Comparison of ENCODE assay signal across 31 cellular contexts in genomic region chr14:34817768-34818167, GRCh38.
"Had no signal": no experiment of that assay in that cellular context is flagged by ENCODE, and none has a peak within 500 bp of the region (broad histone marks: within the 10 kb centered on the region; RNA-seq: fewer than 3 reads in every experiment).

No MANE protein-coding gene starts in this region.

- H3K4me1 Mint-ChIP-seq: brain, nephron progenitor cell had no signal

- DNase-seq: activated CD4-positive, alpha-beta T cell treated with anti-CD3 and anti-CD28 coated beads for 48 hours; activated CD4-positive, alpha-beta T cell treated with anti-CD3 and anti-CD28 coated beads, Interleukin-2, amount 50 U/mL, for 48 hours; activated CD8-positive, alpha-beta memory T cell treated with anti-CD3 and anti-CD28 coated beads for 24 hours; activated gamma-delta T cell; activated naive CD4-positive, alpha-beta T cell treated with anti-CD3 and anti-CD28 coated beads, Interleukin-2, amount 10 ng/mL, durations not matched to agents 7 days and 5 days; activated naive CD8-positive, alpha-beta T cell treated with anti-CD3 and anti-CD28 coated beads, Interleukin-2, amount 10 ng/mL, durations not matched to agents 7 days and 5 days; activated T-cell treated with anti-CD3 and anti-CD28 coated beads, Interleukin-2, amount 50 U/mL, for 1 hour; foreskin fibroblast; heart left ventricle; kidney glomerular epithelial cell; mucosa of descending colon; nephron progenitor cell; psoas muscle; stimulated activated CD4-positive, alpha-beta T cell treated with anti-CD3 and anti-CD28 coated beads, Interleukin-15, amount 100 ng/mL, for 24 hours; stimulated activated CD4-positive, alpha-beta T cell treated with anti-CD3 and anti-CD28 coated beads, Interleukin-2, amount 100 ng/mL, for 24 hours; stimulated activated naive B cell treated with anti-CD40 and anti-IgM and Interleukin-4, amounts not matched to agents 10 μg/mL and 1 μg/mL and 100 μg/mL, for 72 hours; stomach; thyroid gland; WERI-Rb-1 had no signal

- H3K4me1 ChIP-seq: ascending aorta, heart left ventricle, parathyroid adenoma, stomach, thyroid gland, upper lobe of left lung, vagina had no signal

- H3K36me3 ChIP-seq: thyroid gland, vagina had no signal

- H3K27me3 ChIP-seq: ascending aorta, heart left ventricle, stomach, thyroid gland, upper lobe of left lung, vagina had no signal

- H3K4me3 Mint-ChIP-seq: activated naive CD4-positive, alpha-beta T cell treated with anti-CD3 and anti-CD28 coated beads, Interleukin-2, amount 10 ng/mL, durations not matched to agents 7 days and 5 days; activated naive CD8-positive, alpha-beta T cell treated with anti-CD3 and anti-CD28 coated beads, Interleukin-2, amount 10 ng/mL, durations not matched to agents 7 days and 5 days; brain; nephron progenitor cell; stimulated activated naive B cell treated with anti-CD40 and anti-IgM and Interleukin-4, amounts not matched to agents 10 μg/mL and 1 μg/mL and 100 μg/mL, for 72 hours had no signal

- H3K9me3 Mint-ChIP-seq: activated naive CD4-positive, alpha-beta T cell treated with anti-CD3 and anti-CD28 coated beads, Interleukin-2, amount 10 ng/mL, durations not matched to agents 7 days and 5 days; activated naive CD8-positive, alpha-beta T cell treated with anti-CD3 and anti-CD28 coated beads, Interleukin-2, amount 10 ng/mL, durations not matched to agents 7 days and 5 days; stimulated activated naive B cell treated with anti-CD40 and anti-IgM and Interleukin-4, amounts not matched to agents 10 μg/mL and 1 μg/mL and 100 μg/mL, for 72 hours had no signal

- H3K27me3 Mint-ChIP-seq: activated naive CD4-positive, alpha-beta T cell treated with anti-CD3 and anti-CD28 coated beads, Interleukin-2, amount 10 ng/mL, durations not matched to agents 7 days and 5 days; activated naive CD8-positive, alpha-beta T cell treated with anti-CD3 and anti-CD28 coated beads, Interleukin-2, amount 10 ng/mL, durations not matched to agents 7 days and 5 days; brain; stimulated activated naive B cell treated with anti-CD40 and anti-IgM and Interleukin-4, amounts not matched to agents 10 μg/mL and 1 μg/mL and 100 μg/mL, for 72 hours had no signal

- ATAC-seq: activated CD4-positive, CD25-positive, alpha-beta regulatory T cell treated with anti-CD3 and anti-CD28 coated beads, Interleukin-2, amount 50 U/mL, for 24 hours; esophagus mucosa; heart left ventricle; left lobe of liver; mucosa of descending colon; psoas muscle; stimulated activated naive B cell treated with anti-CD40 and anti-IgM and Interleukin-4, amounts not matched to agents 10 μg/mL and 1 μg/mL and 100 μg/mL, for 72 hours had no signal

- FAIRE-seq: endothelial cell of umbilical vein, TTC549 had no signal

- H3K27ac ChIP-seq: ascending aorta, coronary artery, heart left ventricle, parathyroid adenoma, psoas muscle, stomach, thyroid gland, upper lobe of left lung, vagina, WERI-Rb-1 had no signal

- H3K9me3 ChIP-seq: ascending aorta, heart left ventricle, mucosa of descending colon, psoas muscle, stomach, thyroid gland, upper lobe of left lung, vagina had no signal

- H3K27ac Mint-ChIP-seq: activated naive CD4-positive, alpha-beta T cell treated with anti-CD3 and anti-CD28 coated beads, Interleukin-2, amount 10 ng/mL, durations not matched to agents 7 days and 5 days; activated naive CD8-positive, alpha-beta T cell treated with anti-CD3 and anti-CD28 coated beads, Interleukin-2, amount 10 ng/mL, durations not matched to agents 7 days and 5 days; brain; nephron progenitor cell had no signal

- H3K9ac ChIP-seq: parathyroid adenoma had no signal

- H3K4me3 ChIP-seq: ascending aorta, coronary artery, heart left ventricle, lung, mucosa of descending colon, psoas muscle, stomach, thyroid gland, upper lobe of left lung, vagina had no signal

- H2AFZ ChIP-seq: parathyroid adenoma had no signal
